In the genomic region with DNA sequence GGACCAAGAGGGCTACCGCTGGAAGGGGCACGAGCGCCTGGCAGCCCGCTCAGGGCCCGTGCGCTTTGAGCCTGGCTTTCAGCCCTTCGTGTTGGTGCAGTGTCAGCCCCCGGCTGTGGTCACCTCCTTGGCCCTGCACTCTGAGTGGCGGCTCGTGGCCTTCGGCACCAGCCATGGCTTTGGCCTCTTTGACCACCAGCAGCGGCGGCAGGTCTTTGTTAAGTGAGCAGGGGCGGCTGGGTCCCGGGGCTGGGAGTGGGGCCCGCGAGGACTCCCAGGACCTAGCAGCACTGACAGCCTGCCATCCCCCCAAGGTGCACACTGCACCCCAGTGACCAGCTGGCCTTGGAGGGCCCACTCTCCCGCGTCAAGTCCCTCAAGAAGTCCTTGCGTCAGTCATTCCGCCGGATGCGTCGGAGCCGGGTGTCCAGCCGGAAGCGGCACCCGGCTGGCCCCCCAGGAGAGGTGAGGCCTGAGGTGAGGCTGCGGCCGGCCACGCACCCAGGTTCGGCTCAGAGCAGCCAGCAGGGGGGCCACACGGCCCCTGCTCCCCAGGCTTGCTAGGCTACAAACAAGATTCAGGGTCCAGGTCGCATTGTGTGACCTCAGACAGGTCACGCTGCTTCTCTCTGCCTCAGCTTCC, we compare ENCODE assay signal across 12 cellular contexts.
"Had no signal": no experiment of that assay in that cellular context is flagged by ENCODE, and none has a peak within 500 bp of the region (broad histone marks: within the 10 kb centered on the region; RNA-seq: fewer than 3 reads in every experiment).

No MANE protein-coding gene starts in this region.

- H3K9me3 ChIP-seq: ascending aorta, breast epithelium, gastroesophageal sphincter, left lung, mucosa of descending colon, right atrium auricular region had no signal

- H3K27ac ChIP-seq: breast epithelium, right atrium auricular region had no signal

- H3K36me3 ChIP-seq: ascending aorta, breast epithelium, right atrium auricular region had no signal

- H3K4me1 ChIP-seq: ascending aorta, breast epithelium, gastroesophageal sphincter, right atrium auricular region had no signal

- H3K27me3 ChIP-seq: ascending aorta, breast epithelium, gastroesophageal sphincter, left lung, right atrium auricular region had no signal

- ATAC-seq: gastroesophageal sphincter; mucosa of descending colon; naive thymus-derived CD8-positive, alpha-beta T cell had no signal

- DNase-seq: activated CD4-positive, alpha-beta T cell treated with anti-CD3 and anti-CD28 coated beads, Interleukin-2, amount 50 U/mL, for 48 hours; activated CD4-positive, CD25-positive, alpha-beta regulatory T cell treated with anti-CD3 and anti-CD28 coated beads, Interleukin-2, amount 50 U/mL, for 72 hours; activated naive CD4-positive, alpha-beta T cell treated with anti-CD3 and anti-CD28 coated beads for 36 hours; activated T-cell treated with anti-CD3 and anti-CD28 coated beads, Interleukin-2, amount 50 U/mL, for 1 hour; mucosa of descending colon; naive thymus-derived CD8-positive, alpha-beta T cell; small intestine had no signal

- H3K4me3 ChIP-seq: ascending aorta, breast epithelium, gastroesophageal sphincter, left lung, mucosa of descending colon, right atrium auricular region had no signal
